In genomic region chr20:63275825-63276224, GRCh38 we compare ENCODE assay signal across 16 cellular contexts. TPM values are rescaled to one million over a fixed set of nuclear protein-coding genes. Genes with fewer than 3 reads are reported as not detected.
A peak's percentile ranks its signal among the peaks of the same experiment; 100 is the strongest.
DNase-seq lines count a peak whose midpoint lies in the region; ATAC-seq and TF ChIP-seq lines count a peak whose summit lies in the region.
"Had no signal": no experiment of that assay in that cellular context is flagged by ENCODE, and none has a peak within 500 bp of the region (broad histone marks: within the 10 kb centered on the region; RNA-seq: fewer than 3 reads in every experiment).

No MANE protein-coding gene starts in this region.

- no peak for ATAC-seq in stimulated activated effector memory CD8-positive, alpha-beta T cell treated with anti-CD3 and anti-CD28 coated beads, Interleukin-12 subunit alpha, Interleukin-12 subunit beta, amount 100 ng/mL, for 72 hours
- ATAC-seq in GM21576 (IDR thresholded peaks at IDR 0.05; ENCODE audit: unreplicated experiment): no peak
- ATAC-seq: HCT116 had no signal

- H3K4me1 Mint-ChIP-seq in activated T-helper 1 cell treated with anti-CD3 and anti-CD28 coated beads, Interleukin-12 subunit alpha, Interleukin-12 subunit beta, Interleukin-2, Interleukin-4 antibody, amounts not matched to agents 30 ng/mL and 10 ng/mL and 1 ng/mL, durations not matched to agents 14 hours and 24 hours and 36 hours (ENCODE audit: low read depth): peaks cover 23% of the 10 kb centered on the region
- peaks cover 33% of the 10 kb centered on the region for H3K4me1 Mint-ChIP-seq in brain
- peaks cover 30% of the 10 kb centered on the region for H3K4me1 Mint-ChIP-seq in stimulated activated effector memory CD8-positive, alpha-beta T cell treated with anti-CD3 and anti-CD28 coated beads, Interleukin-12 subunit alpha, Interleukin-12 subunit beta, amount 100 ng/mL, for 72 hours

- H3K4me3 Mint-ChIP-seq in activated T-helper 1 cell treated with anti-CD3 and anti-CD28 coated beads, Interleukin-12 subunit alpha, Interleukin-12 subunit beta, Interleukin-2, Interleukin-4 antibody, amounts not matched to agents 30 ng/mL and 10 ng/mL and 1 ng/mL, durations not matched to agents 14 hours and 24 hours and 36 hours: peak overlapping the region; percentile 64
- peak overlapping the region in 3 of 5 experiments; percentile 69 to 96 (median 82) for H3K4me3 Mint-ChIP-seq in brain
- H3K4me3 Mint-ChIP-seq in stimulated activated effector memory CD8-positive, alpha-beta T cell treated with anti-CD3 and anti-CD28 coated beads, Interleukin-12 subunit alpha, Interleukin-12 subunit beta, amount 100 ng/mL, for 72 hours: no peak overlapping the region
- H3K4me3 Mint-ChIP-seq: HFFc6 had no signal

- peaks cover 5% of the 10 kb centered on the region for H3K36me3 Mint-ChIP-seq in activated T-helper 1 cell treated with anti-CD3 and anti-CD28 coated beads, Interleukin-12 subunit alpha, Interleukin-12 subunit beta, Interleukin-2, Interleukin-4 antibody, amounts not matched to agents 30 ng/mL and 10 ng/mL and 1 ng/mL, durations not matched to agents 14 hours and 24 hours and 36 hours (ENCODE audit: low read depth)
- peaks cover 34% of the 10 kb centered on the region for H3K36me3 Mint-ChIP-seq in brain
- peaks cover 38% of the 10 kb centered on the region for H3K36me3 Mint-ChIP-seq in stimulated activated effector memory CD8-positive, alpha-beta T cell treated with anti-CD3 and anti-CD28 coated beads, Interleukin-12 subunit alpha, Interleukin-12 subunit beta, amount 100 ng/mL, for 72 hours

- no peak overlapping the region for H3K27ac Mint-ChIP-seq in activated T-helper 1 cell treated with anti-CD3 and anti-CD28 coated beads, Interleukin-12 subunit alpha, Interleukin-12 subunit beta, Interleukin-2, Interleukin-4 antibody, amounts not matched to agents 30 ng/mL and 10 ng/mL and 1 ng/mL, durations not matched to agents 14 hours and 24 hours and 36 hours
- peak overlapping the region in 1 of 5 experiments; percentile 14 for H3K27ac Mint-ChIP-seq in brain
- H3K27ac Mint-ChIP-seq in stimulated activated effector memory CD8-positive, alpha-beta T cell treated with anti-CD3 and anti-CD28 coated beads, Interleukin-12 subunit alpha, Interleukin-12 subunit beta, amount 100 ng/mL, for 72 hours: peak overlapping the region; percentile 58
- H3K27ac Mint-ChIP-seq: CD4-positive, CD25-positive, alpha-beta regulatory T cell; HFFc6 had no signal

- H3K9me3 Mint-ChIP-seq in activated T-helper 1 cell treated with anti-CD3 and anti-CD28 coated beads, Interleukin-12 subunit alpha, Interleukin-12 subunit beta, Interleukin-2, Interleukin-4 antibody, amounts not matched to agents 30 ng/mL and 10 ng/mL and 1 ng/mL, durations not matched to agents 14 hours and 24 hours and 36 hours: no peaks in the 10 kb centered on the region
- no peaks in the 10 kb centered on the region for H3K9me3 Mint-ChIP-seq in brain
- H3K9me3 Mint-ChIP-seq in stimulated activated effector memory CD8-positive, alpha-beta T cell treated with anti-CD3 and anti-CD28 coated beads, Interleukin-12 subunit alpha, Interleukin-12 subunit beta, amount 100 ng/mL, for 72 hours: no peaks in the 10 kb centered on the region
- H3K9me3 Mint-ChIP-seq: CD4-positive, CD25-positive, alpha-beta regulatory T cell; HFFc6; IgD-negative memory B cell had no signal

- intact Hi-C loops in activated T-helper 1 cell treated with anti-CD3 and anti-CD28 coated beads, Interleukin-12 subunit alpha, Interleukin-12 subunit beta, Interleukin-2, Interleukin-4 antibody, amounts not matched to agents 30 ng/mL and 10 ng/mL and 1 ng/mL, durations not matched to agents 14 hours and 24 hours and 36 hours (cut with micrococcal nuclease): no loop called here

- H3K27me3 Mint-ChIP-seq in activated T-helper 1 cell treated with anti-CD3 and anti-CD28 coated beads, Interleukin-12 subunit alpha, Interleukin-12 subunit beta, Interleukin-2, Interleukin-4 antibody, amounts not matched to agents 30 ng/mL and 10 ng/mL and 1 ng/mL, durations not matched to agents 14 hours and 24 hours and 36 hours (ENCODE audit: insufficient read depth): no peaks in the 10 kb centered on the region
- peaks cover 6% of the 10 kb centered on the region for H3K27me3 Mint-ChIP-seq in brain
- H3K27me3 Mint-ChIP-seq: CD4-positive, CD25-positive, alpha-beta regulatory T cell; IgD-negative memory B cell had no signal

- DNase-seq in activated T-helper 1 cell treated with anti-CD3 and anti-CD28 coated beads, Interleukin-12 subunit alpha, Interleukin-12 subunit beta, Interleukin-2, Interleukin-4 antibody, amounts not matched to agents 30 ng/mL and 10 ng/mL and 1 ng/mL, durations not matched to agents 14 hours and 24 hours and 36 hours (ENCODE audit: low spot score): no peak
- DNase-seq in stimulated activated effector memory CD8-positive, alpha-beta T cell treated with anti-CD3 and anti-CD28 coated beads, Interleukin-12 subunit alpha, Interleukin-12 subunit beta, amount 100 ng/mL, for 72 hours (ENCODE audit: low spot score in 2 of 2): no peak
- no peak for DNase-seq in NCI-H1694 treated with DMSO at 0.1 percent for 48 hours (lab: John Stamatoyannopoulos, UW)
- DNase-seq in NCI-H226: no peak
- DNase-seq: ACHN; BE2C; C1 segment of cervical spinal cord; Caco-2; CD4-positive, CD25-positive, alpha-beta regulatory T cell; GOT3; H7; HFFc6 had no signal

- no peak for TF ChIP-seq CTCF in brain (conservative IDR thresholded peaks at IDR 0.05)

RNA-seq across cellular contexts. Expression of gene ARFGAP1, which starts 3.2 kb away (rescaled TPM):
- 102 and 107 TPM in 2 replicates for total RNA-seq in activated T-helper 1 cell treated with anti-CD3 and anti-CD28 coated beads, Interleukin-12 subunit alpha, Interleukin-12 subunit beta, Interleukin-2, Interleukin-4 antibody, amounts not matched to agents 30 ng/mL and 10 ng/mL and 1 ng/mL, durations not matched to agents 14 hours and 24 hours and 36 hours
- polyA plus RNA-seq in brain (ENCODE audit: insufficient read depth, low read depth, low replicate concordance): 42.2 TPM

RNA-seq across cellular contexts. Expression of gene COL20A1, which starts 17.2 kb away (rescaled TPM):
- total RNA-seq in activated T-helper 1 cell treated with anti-CD3 and anti-CD28 coated beads, Interleukin-12 subunit alpha, Interleukin-12 subunit beta, Interleukin-2, Interleukin-4 antibody, amounts not matched to agents 30 ng/mL and 10 ng/mL and 1 ng/mL, durations not matched to agents 14 hours and 24 hours and 36 hours: not detected in 2 replicates
- polyA plus RNA-seq in brain (ENCODE audit: insufficient read depth, low read depth, low replicate concordance): 4.3 TPM
- polyA plus RNA-seq: CD4-positive, CD25-positive, alpha-beta regulatory T cell; IgD-negative memory B cell had no signal

RNA-seq across cellular contexts. Expression of gene NKAIN4, which starts 21.6 kb away (rescaled TPM):
- not detected in 2 replicates for total RNA-seq in activated T-helper 1 cell treated with anti-CD3 and anti-CD28 coated beads, Interleukin-12 subunit alpha, Interleukin-12 subunit beta, Interleukin-2, Interleukin-4 antibody, amounts not matched to agents 30 ng/mL and 10 ng/mL and 1 ng/mL, durations not matched to agents 14 hours and 24 hours and 36 hours
- 17.7 TPM for polyA plus RNA-seq in brain (ENCODE audit: insufficient read depth, low read depth, low replicate concordance)
- total RNA-seq: CD4-positive, CD25-positive, alpha-beta regulatory T cell; HFFc6 had no signal
- polyA plus RNA-seq: CD4-positive, CD25-positive, alpha-beta regulatory T cell; IgD-negative memory B cell had no signal

RNA-seq across cellular contexts. Expression of gene BIRC7, which starts 40.1 kb away (rescaled TPM):
- not detected in 2 replicates for total RNA-seq in activated T-helper 1 cell treated with anti-CD3 and anti-CD28 coated beads, Interleukin-12 subunit alpha, Interleukin-12 subunit beta, Interleukin-2, Interleukin-4 antibody, amounts not matched to agents 30 ng/mL and 10 ng/mL and 1 ng/mL, durations not matched to agents 14 hours and 24 hours and 36 hours
- polyA plus RNA-seq in brain (ENCODE audit: insufficient read depth, low read depth, low replicate concordance): not detected
- total RNA-seq: CD4-positive, CD25-positive, alpha-beta regulatory T cell; H7; HFFc6 had no signal
- polyA plus RNA-seq: CD4-positive, CD25-positive, alpha-beta regulatory T cell; IgD-negative memory B cell had no signal

RNA-seq across cellular contexts. Expression of gene YTHDF1, which starts 59.9 kb away (rescaled TPM):
- total RNA-seq in activated T-helper 1 cell treated with anti-CD3 and anti-CD28 coated beads, Interleukin-12 subunit alpha, Interleukin-12 subunit beta, Interleukin-2, Interleukin-4 antibody, amounts not matched to agents 30 ng/mL and 10 ng/mL and 1 ng/mL, durations not matched to agents 14 hours and 24 hours and 36 hours: 48.8 and 49.0 TPM in 2 replicates
- 41.3 TPM for polyA plus RNA-seq in brain (ENCODE audit: insufficient read depth, low read depth, low replicate concordance)
